ENCODE assay signal across 1 cellular context in genomic region chr3:23950303-23950702, GRCh38.
TF ChIP-seq lines count a peak whose summit lies in the region.

No MANE protein-coding gene starts in this region.

TF ChIP-seq in A549, 52 proteins besides CTCF, POLR2A, EP300 and RAD21 (continued from another document):
- TF ChIP-seq BCL3 (IDR thresholded peaks at IDR 0.05) (no peak), HOXB13 (CRISPR knock-in tag; IDR thresholded peaks at IDR 0.05; ENCODE audit: low read depth) (no peak), JUN (IDR thresholded peaks at IDR 0.05) (no peak), HEYL (CRISPR knock-in tag; IDR thresholded peaks at IDR 0.05) (no peak), NR3C1 (IDR thresholded peaks at IDR 0.05) (no peak), ZNF302 (CRISPR knock-in tag; IDR thresholded peaks at IDR 0.05) (no peak), ELK1 (IDR thresholded peaks at IDR 0.05; ENCODE audit: low read depth, low read length) (no peak), MAZ (IDR thresholded peaks at IDR 0.05; ENCODE audit: borderline replicate concordance, low read depth, low read length) (no peak), GATA3 (IDR thresholded peaks at IDR 0.05; ENCODE audit: borderline replicate concordance) (no peak), HOXA7 (CRISPR knock-in tag; IDR thresholded peaks at IDR 0.05) (no peak), RCOR1 (IDR thresholded peaks at IDR 0.05; ENCODE audit: low read depth, low read length) (no peak), BHLHE40 (IDR thresholded peaks at IDR 0.05; ENCODE audit: low read depth, low read length) (no peak), KDM5A (IDR thresholded peaks at IDR 0.05) (no peak)
